Comparison of ENCODE assay signal across 9 cellular contexts in the genomic region with DNA sequence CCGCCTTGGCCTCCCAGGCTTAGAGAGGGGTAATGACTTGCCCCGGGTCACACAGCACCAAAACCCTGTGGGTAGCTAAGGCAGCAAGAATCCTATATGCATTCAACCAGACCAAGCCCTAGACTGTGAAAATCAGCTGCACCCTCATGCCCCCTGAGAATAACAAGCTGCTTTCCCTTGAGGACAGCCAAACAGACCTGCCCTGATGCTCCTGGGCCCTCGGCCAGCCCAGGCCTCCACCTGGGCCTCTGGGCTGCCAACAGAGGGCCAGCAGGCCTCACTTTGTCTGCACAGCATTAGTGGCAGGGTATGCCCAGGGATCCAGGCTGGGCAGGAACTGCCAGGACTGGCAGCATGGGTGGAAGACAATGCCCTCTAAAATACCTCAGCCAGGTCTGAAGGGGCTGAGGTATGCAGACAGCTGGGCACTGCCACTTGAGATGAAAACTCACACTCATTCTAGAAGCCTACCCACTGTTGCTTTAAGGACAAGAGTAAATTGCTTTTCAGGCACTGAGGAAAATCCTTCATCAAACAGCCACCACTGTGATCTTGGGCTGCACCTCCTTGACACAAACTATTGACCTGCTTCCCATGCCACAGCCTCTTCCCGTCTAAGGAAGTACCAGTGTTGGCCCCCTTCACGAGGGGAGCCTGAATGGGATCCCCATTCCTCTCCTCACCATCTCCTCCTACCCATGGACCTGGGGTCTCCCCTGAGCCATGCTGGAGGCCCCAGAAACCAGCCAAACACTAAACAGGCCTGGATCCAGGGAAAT. TPM values are rescaled to one million over a fixed set of nuclear protein-coding genes. Genes with fewer than 3 reads are reported as not detected.
A peak's percentile ranks its signal among the peaks of the same experiment; 100 is the strongest.
DNase-seq lines count a peak whose midpoint lies in the region; ATAC-seq and TF ChIP-seq lines count a peak whose summit lies in the region.
"Had no signal": no experiment of that assay in that cellular context is flagged by ENCODE, and none has a peak within 500 bp of the region (broad histone marks: within the 10 kb centered on the region; RNA-seq: fewer than 3 reads in every experiment).

No MANE protein-coding gene starts in this region.

- H3K27ac ChIP-seq in A673 (ENCODE audit: low read depth, low read length, poor library complexity, severe bottlenecking), result peak overlapping the region; percentile 90
- H3K27ac ChIP-seq in SK-N-MC, result 0 out of 2 replicates have a peak overlapping the region, but pooled peaks have one; percentile 31
- peak overlapping the region; percentile 91 to 95 for H3K27ac ChIP-seq in left lung

- H3K4me3 ChIP-seq in A673 (ENCODE audit: low read depth, low read length, poor library complexity, severe bottlenecking) (no peak overlapping the region), SK-N-MC (no peak overlapping the region), left lung (no peak overlapping the region)

- no peak for DNase-seq in A673 (ENCODE audit: low spot score)
- no peak for DNase-seq in SK-N-MC (ENCODE audit: low read depth, low spot score)
- DNase-seq in left lung, result no peak
- DNase-seq in NCI-H2081 (lab: John Stamatoyannopoulos, UW), result no peak
- no peak for DNase-seq in NCI-H446 treated with DMSO at 0.1 percent for 48 hours (lab: John Stamatoyannopoulos, UW)
- DNase-seq in stimulated activated naive CD4-positive, alpha-beta T cell treated with Interleukin-2 at 50 U/mL for 16 hours (lab: John Stamatoyannopoulos, UW), result no peak
- DNase-seq: NCI-H2081 treated with DMSO at 0.1 percent for 48 hours had no signal

- POLR2A ChIA-PET in A673 (lab: Charles Lee; ENCODE audit: low non-redundant PET), result no interaction called here

- intact Hi-C loops in A673 (cut with micrococcal nuclease; ENCODE audit: unreplicated experiment), result no loop called here
- intact Hi-C loops in left lung (cut with DNase I), result no loop called here

- CTCF ChIA-PET in A673 (lab: Charles Lee), result no interaction called here

- H3K4me1 ChIP-seq in A673 (ENCODE audit: insufficient read depth, low read length, poor library complexity, severe bottlenecking) (peaks cover 44% of the 10 kb centered on the region), left lung (peaks cover 63 to 100% of the 10 kb centered on the region in 2 donors)

- H3K36me3 ChIP-seq in A673 (ENCODE audit: insufficient read depth, low read length, poor library complexity, severe bottlenecking) (no peaks in the 10 kb centered on the region), SK-N-MC (ENCODE audit: insufficient read depth, low read length) (no peaks in the 10 kb centered on the region), left lung (no peaks in the 10 kb centered on the region)

- no peak overlapping the region for H3K9ac ChIP-seq in SK-N-MC (ENCODE audit: insufficient read length)

- TF ChIP-seq CTCF in A673 (conservative IDR thresholded peaks at IDR 0.05; ENCODE audit: low read depth, low read length) (no peak), left lung (IDR thresholded peaks at IDR 0.05) (no peak)

- ATAC-seq in GM18861 (IDR thresholded peaks at IDR 0.05; ENCODE audit: unreplicated experiment) (peak; percentile 18), left lung (peak; percentile 61), HG03045 (IDR thresholded peaks at IDR 0.05; ENCODE audit: unreplicated experiment) (no peak)

- no TSS peak for BruUV-seq in A673 (replicated peaks; lab: Mats Ljungman, UMichigan)

- H3K9me3 ChIP-seq in A673 (ENCODE audit: low read depth, low read length, poor library complexity, severe bottlenecking), result no peaks in the 10 kb centered on the region
- H3K9me3 ChIP-seq in SK-N-MC (ENCODE audit: low read depth, low read length), result no peaks in the 10 kb centered on the region
- no peaks in the 10 kb centered on the region for H3K9me3 ChIP-seq in left lung

- H3K27me3 ChIP-seq in A673 (replicated peaks; ENCODE audit: insufficient read depth, low read depth, low read length, poor library complexity), result no peaks in the 10 kb centered on the region
- no peaks in the 10 kb centered on the region for H3K27me3 ChIP-seq in left lung

RNA-seq across cellular contexts. Expression of a gene that starts 8.8 kb away (rescaled TPM):
- total RNA-seq in A673 (2021), result 26.5 and 29.0 TPM in 2 replicates
- total RNA-seq in left lung, result 10 to 100 TPM; 28.7 to 35.1 TPM

RNA-seq across cellular contexts. Expression of a gene that starts 24.3 kb away (rescaled TPM):
- total RNA-seq in A673 (2021) (11.2 and 14.8 TPM in 2 replicates), left lung (10 to 100 TPM; 20.4 to 20.7 TPM)

Comparison
In these comparisons a context has a peak if more than half of its experiments do, and no peak if none do; other contexts are left out.
1. H3K27ac ChIP-seq: peak in every context shown above with its lines; median percentile 93 in left lung; 90 in A673; 31 in SK-N-MC.